Comparison of ENCODE assay signal across 9 cellular contexts in genomic region chr2:130154423-130154770, GRCh38. TPM values are rescaled to one million over a fixed set of nuclear protein-coding genes. Genes with fewer than 3 reads are reported as not detected.
"Had no signal": no experiment of that assay in that cellular context is flagged by ENCODE, and none has a peak within 500 bp of the region (broad histone marks: within the 10 kb centered on the region; RNA-seq: fewer than 3 reads in every experiment).

No MANE protein-coding gene starts in this region.

RNA-seq across cellular contexts. Expression of gene CCDC74B, which starts 9.5 kb away (rescaled TPM):
- total RNA-seq: MCF 10A had no signal

RNA-seq across cellular contexts. Expression of gene POTEF, which starts 25.4 kb away (rescaled TPM):
- total RNA-seq: LHCN-M2, MCF 10A, NCI-H460, OCI-LY7, PC-9, Right ventricle myocardium inferior, RPMI7951, SK-MEL-5 had no signal

RNA-seq across cellular contexts. Expression of gene TUBA3E, which starts 43.8 kb away (rescaled TPM):
- total RNA-seq: MCF 10A, NCI-H460, OCI-LY7, PC-9, RPMI7951, SJCRH30, SK-MEL-5 had no signal
